Comparison of ENCODE assay signal across 13 cellular contexts in the genomic region with DNA sequence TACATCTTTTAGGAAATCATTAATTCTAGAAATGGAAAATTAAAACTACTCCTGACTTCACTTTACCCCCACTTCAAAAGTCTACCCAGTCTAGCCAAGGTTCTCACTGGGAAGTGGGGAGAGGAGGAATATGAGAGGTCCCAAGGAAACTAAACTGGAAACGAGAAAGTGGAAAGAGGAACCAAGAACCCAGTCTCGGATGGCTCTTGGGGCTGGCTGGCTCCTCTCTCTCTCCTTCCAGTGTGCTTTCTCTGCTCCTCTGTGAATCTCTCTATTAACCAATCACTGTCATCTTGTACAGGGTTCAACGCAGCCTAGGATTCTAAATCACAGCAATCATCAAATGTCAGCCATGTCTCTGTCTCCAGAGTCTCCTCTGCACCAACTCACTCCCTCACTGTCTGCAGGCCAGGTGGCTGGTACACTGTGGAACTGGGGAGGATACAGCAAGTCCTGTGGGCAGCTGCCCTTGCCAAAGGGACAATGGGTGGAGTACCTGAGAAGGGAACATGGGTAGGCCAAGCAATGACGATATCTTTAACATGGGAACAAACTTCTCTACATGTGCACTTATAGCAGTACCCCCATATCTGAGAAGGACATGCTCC. TPM values are rescaled to one million over a fixed set of nuclear protein-coding genes. Genes with fewer than 3 reads are reported as not detected.
DNase-seq lines count a peak whose midpoint lies in the region; ATAC-seq and TF ChIP-seq lines count a peak whose summit lies in the region.
"Had no signal": no experiment of that assay in that cellular context is flagged by ENCODE, and none has a peak within 500 bp of the region (broad histone marks: within the 10 kb centered on the region; RNA-seq: fewer than 3 reads in every experiment).

No MANE protein-coding gene starts in this region.

- in situ Hi-C loops in gastrocnemius medialis (cut with MboI; ENCODE audit: low sequenced_read_pairs in 4 of 4): no loop called here

- peak in 2 of 4 donors; percentile 29 to 60 for ATAC-seq in heart left ventricle
- peak; percentile 74 to 89 for ATAC-seq in gastrocnemius medialis
- ATAC-seq in GM19328 (IDR thresholded peaks at IDR 0.05; ENCODE audit: unreplicated experiment): no peak
- ATAC-seq: Panc1 had no signal

- peaks cover 20% of the 10 kb centered on the region for H4K20me1 ChIP-seq in DOHH2 (ENCODE audit: control insufficient read depth, insufficient read depth, low read depth, low read length)

- peak overlapping the region; percentile 36 for H3K4me2 ChIP-seq in DOHH2 (ENCODE audit: low read length)

- intact Hi-C loops in heart left ventricle (cut with DNase I) (loop anchor here in 6 of 10 donors (5.0 kb wide), 2 partner anchors 35 to 50 kb away; a partner anchor contains a TSS), gastrocnemius medialis (cut with DNase I; ENCODE audit: low total_unique reads) (loop anchor here (5.0 kb wide), 1 partner anchor 35 kb away; a partner anchor contains a TSS)

- no peak overlapping the region for H3K9ac ChIP-seq in SK-N-MC (ENCODE audit: insufficient read length)

- H3K4me1 ChIP-seq in DOHH2 (ENCODE audit: control insufficient read depth, low read length) (peaks cover 88% of the 10 kb centered on the region), heart left ventricle (peaks cover 17 to 94% (median 73%) of the 10 kb centered on the region in 12 donors), gastrocnemius medialis (peaks cover 51 to 59% of the 10 kb centered on the region in 2 donors)

- no peaks in the 10 kb centered on the region for H3K9me2 ChIP-seq in DOHH2 (replicated peaks; ENCODE audit: control insufficient read depth, low read length)

- H3K4me3 ChIP-seq in DOHH2 (ENCODE audit: low read length): no peak overlapping the region
- no peak overlapping the region for H3K4me3 ChIP-seq in SK-N-MC
- H3K4me3 ChIP-seq in heart left ventricle: no peak overlapping the region
- no peak overlapping the region for H3K4me3 ChIP-seq in gastrocnemius medialis

- H3K36me3 ChIP-seq in DOHH2 (ENCODE audit: control insufficient read depth, low read length) (peaks cover 54% of the 10 kb centered on the region), SK-N-MC (ENCODE audit: insufficient read depth, low read length) (peaks cover 14% of the 10 kb centered on the region), heart left ventricle (peaks cover 0 to 4% (median 0%) of the 10 kb centered on the region in 9 donors), gastrocnemius medialis (no peaks in the 10 kb centered on the region)

- peaks cover 30% of the 10 kb centered on the region for H3F3A ChIP-seq in DOHH2 (ENCODE audit: control insufficient read depth, insufficient read depth)

- H3K27me3 ChIP-seq in DOHH2 (ENCODE audit: control insufficient read depth, low read length) (no peaks in the 10 kb centered on the region), heart left ventricle (no peaks in the 10 kb centered on the region), gastrocnemius medialis (no peaks in the 10 kb centered on the region)

- no peak for TF ChIP-seq POLR2A in heart left ventricle (IDR thresholded peaks at IDR 0.05)
- no peak for TF ChIP-seq POLR2A in gastrocnemius medialis (IDR thresholded peaks at IDR 0.05)

- DNase-seq in SK-N-MC (ENCODE audit: low read depth, low spot score) (no peak), heart left ventricle (no peak), gastrocnemius medialis (peak; percentile 67 to 72), NCI-H2107 treated with DMSO at 0.1 percent for 48 hours (lab: John Stamatoyannopoulos, UW; ENCODE audit: unreplicated experiment) (no peak), NCI-H2171 treated with DMSO at 0.1 percent for 48 hours (lab: John Stamatoyannopoulos, UW) (no peak), NCI-H748 treated with DMSO at 0.1 percent for 48 hours (lab: John Stamatoyannopoulos, UW) (no peak)
- DNase-seq: activated CD4-positive, alpha-beta T cell treated with anti-CD3 and anti-CD28 coated beads for 48 hours; NCI-H187; stimulated activated CD4-positive, alpha-beta T cell treated with anti-CD3 and anti-CD28 coated beads, Interleukin-4, amount 100 ng/mL, for 24 hours had no signal

- peaks cover 100% of the 10 kb centered on the region for H3K79me2 ChIP-seq in DOHH2 (ENCODE audit: control insufficient read depth, low read length)

- H3K27ac ChIP-seq in DOHH2 (ENCODE audit: low read depth, low read length) (peak overlapping the region; percentile 94), SK-N-MC (peak overlapping the region; percentile 48), heart left ventricle (peak overlapping the region; percentile 73 to 89 (median 83)), gastrocnemius medialis (peak overlapping the region; percentile 69 to 76 (median 74))

- 35 to 46% (median 41%) methylated on average over 4 of the region's 4 CpGs for WGBS in heart left ventricle, 4 donors

- H3K9me3 ChIP-seq in DOHH2 (ENCODE audit: control insufficient read depth, insufficient read depth, low read length): no peaks in the 10 kb centered on the region
- H3K9me3 ChIP-seq in SK-N-MC (ENCODE audit: low read depth, low read length): no peaks in the 10 kb centered on the region
- no peaks in the 10 kb centered on the region for H3K9me3 ChIP-seq in heart left ventricle
- no peaks in the 10 kb centered on the region for H3K9me3 ChIP-seq in gastrocnemius medialis

- no peak for TF ChIP-seq CTCF in DOHH2 (IDR thresholded peaks at IDR 0.05; ENCODE audit: low read depth, low read length, poor library complexity, severe bottlenecking)
- no peak for TF ChIP-seq CTCF in heart left ventricle (IDR thresholded peaks at IDR 0.05)
- no peak for TF ChIP-seq CTCF in gastrocnemius medialis (IDR thresholded peaks at IDR 0.05 in 4 of 5, conservative IDR thresholded peaks at IDR 0.05 in 1 of 5)

RNA-seq across cellular contexts. Expression of a gene that starts 33.7 kb away (rescaled TPM):
- total RNA-seq in heart left ventricle (100 to 1,000 TPM in 7 of 9 donors, 10 to 100 TPM in 2; 83.8 to 275 (median 172) TPM), gastrocnemius medialis (10 to 100 TPM; 29.9 to 44.1 (median 37.2) TPM)
- polyA plus RNA-seq in heart left ventricle: 100 to 1,000 TPM in 1 of 2 donors, 10 to 100 TPM in 1; 52.9 to 181 TPM

RNA-seq across cellular contexts. Expression of a gene that starts 57.9 kb away (rescaled TPM):
- total RNA-seq in heart left ventricle (under 1 TPM in 3 of 9 donors, not detected in 6; 0.17 to 0.58 (median 0.29) TPM), gastrocnemius medialis (1 to 10 TPM in 2 of 4 donors, not detected in 2; 4.8 to 7.0 TPM)
- polyA plus RNA-seq in heart left ventricle: not detected
- total RNA-seq: frontal cortex had no signal

Comparison
In these comparisons a context has a peak if more than half of its experiments do, and no peak if none do; other contexts are left out.
1. DNase-seq: peak in gastrocnemius medialis (2 of 2); none in SK-N-MC (single experiment), heart left ventricle (0 of 5), NCI-H2107 treated with DMSO at 0.1 percent for 48 hours (single experiment), NCI-H2171 treated with DMSO at 0.1 percent for 48 hours (single experiment) and NCI-H748 treated with DMSO at 0.1 percent for 48 hours (single experiment).
2. Peak in every context shown above with its lines, with median percentiles within 50 percentile points of each other: H3K27ac ChIP-seq.